ENCODE assay signal across 11 cellular contexts in the genomic region with DNA sequence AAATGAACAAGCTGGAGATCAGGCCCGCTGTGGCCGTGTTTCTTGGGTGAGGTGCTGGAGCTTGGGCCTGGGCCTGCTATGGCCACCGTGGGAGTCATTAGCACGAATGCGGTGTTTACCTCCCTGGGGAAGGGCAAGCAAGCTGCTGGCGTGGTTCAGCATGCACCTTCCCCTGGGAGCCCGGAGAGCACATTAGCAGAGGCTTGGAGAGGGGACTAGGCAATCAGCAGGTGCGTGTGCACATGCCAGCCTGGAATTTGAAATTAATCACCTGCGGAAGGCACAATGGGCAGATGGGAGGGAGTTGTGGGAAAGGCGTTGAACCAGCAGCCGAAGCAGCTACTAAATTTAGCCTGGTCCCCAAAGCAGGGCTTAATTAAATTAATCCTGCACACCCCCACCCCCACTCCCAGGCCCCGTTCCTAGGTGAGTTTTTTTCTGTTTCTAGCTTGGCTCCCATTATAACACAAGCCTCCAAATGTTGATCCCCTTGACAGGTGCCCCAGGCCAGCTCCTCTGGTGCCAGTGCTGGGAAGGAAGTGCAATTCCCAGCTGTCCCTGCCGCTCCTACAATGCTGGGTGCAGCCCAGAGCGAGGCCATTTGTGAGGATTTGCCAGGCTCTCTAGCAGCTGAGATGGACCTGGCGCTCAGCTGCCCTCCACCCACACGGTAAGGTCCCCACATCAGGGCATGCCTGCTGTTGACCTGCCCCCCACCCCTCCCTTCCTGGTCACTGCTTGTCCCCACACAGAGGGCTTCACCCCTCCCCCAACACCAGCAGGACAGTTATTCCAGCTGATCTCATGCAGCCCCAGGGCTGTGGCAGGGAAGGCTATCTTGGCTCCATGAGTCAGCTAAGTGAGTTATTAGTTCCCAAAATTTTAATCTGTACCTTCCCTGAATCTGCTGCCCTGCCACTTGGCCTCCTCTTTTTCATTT.
DNase-seq lines count a peak whose midpoint lies in the region; ATAC-seq and TF ChIP-seq lines count a peak whose summit lies in the region.
"Had no signal": no experiment of that assay in that cellular context is flagged by ENCODE, and none has a peak within 500 bp of the region (broad histone marks: within the 10 kb centered on the region; RNA-seq: fewer than 3 reads in every experiment).

No MANE protein-coding gene starts in this region.

- no peaks in the 10 kb centered on the region for H3K27me3 Mint-ChIP-seq in type B pancreatic cell
- peaks cover 11% of the 10 kb centered on the region for H3K27me3 Mint-ChIP-seq in T-helper 17 cell

- peak; percentile 50 for DNase-seq in activated effector memory CD4-positive, alpha-beta T cell treated with anti-CD3 and anti-CD28 coated beads, Interleukin-2, amount 50 U/mL, for 16 hours
- DNase-seq in activated effector memory CD4-positive, alpha-beta T cell treated with Interleukin-2 at 50 U/mL for 16 hours: no peak
- DNase-seq in NCI-H345 (lab: John Stamatoyannopoulos, UW): peak; percentile 97
- DNase-seq in ecto neural progenitor cell (ENCODE audit: low spot score): peak; percentile 48
- peak; percentile 60 for DNase-seq in type B pancreatic cell (ENCODE audit: extremely low spot score, unreplicated experiment)
- DNase-seq in hippocampal formation (lab: John Stamatoyannopoulos, UW): no peak
- DNase-seq in T-helper 17 cell: no peak
- no peak for DNase-seq in activated T-cell treated with anti-CD3 and anti-CD28 coated beads for 4 hours
- DNase-seq: activated naive CD4-positive, alpha-beta T cell treated with Interleukin-2 at 50 U/mL for 16 hours; effector CD8-positive, alpha-beta T cell; NCI-H446 had no signal

- H3K27ac Mint-ChIP-seq in type B pancreatic cell: peak overlapping the region; percentile 63
- H3K27ac Mint-ChIP-seq in T-helper 17 cell: no peak overlapping the region

- H3K9me3 ChIP-seq in T-helper 17 cell (ENCODE audit: control insufficient read depth, low read length, poor library complexity, severe bottlenecking): no peaks in the 10 kb centered on the region

- TF ChIP-seq CTCF in type B pancreatic cell (conservative IDR thresholded peaks at IDR 0.05): no peak

- no peak overlapping the region for H3K4me3 Mint-ChIP-seq in type B pancreatic cell
- H3K4me3 Mint-ChIP-seq in T-helper 17 cell: no peak overlapping the region

- H3K9me3 Mint-ChIP-seq in type B pancreatic cell: no peaks in the 10 kb centered on the region

- ATAC-seq in T-helper 17 cell: no peak

- H3K36me3 Mint-ChIP-seq in type B pancreatic cell (no peaks in the 10 kb centered on the region), T-helper 17 cell (ENCODE audit: low read depth) (no peaks in the 10 kb centered on the region)

- peaks cover 11% of the 10 kb centered on the region for H3K4me1 Mint-ChIP-seq in type B pancreatic cell (ENCODE audit: unreplicated experiment)
- no peaks in the 10 kb centered on the region for H3K4me1 Mint-ChIP-seq in T-helper 17 cell

Comparison
In these comparisons a context has a peak if more than half of its experiments do, and no peak if none do; other contexts are left out.
1. DNase-seq: peak in activated effector memory CD4-positive, alpha-beta T cell treated with anti-CD3 and anti-CD28 coated beads, Interleukin-2, amount 50 U/mL, for 16 hours (single experiment), NCI-H345 (single experiment), ecto neural progenitor cell (single experiment) and type B pancreatic cell (single experiment); none in activated effector memory CD4-positive, alpha-beta T cell treated with Interleukin-2 at 50 U/mL for 16 hours (single experiment), hippocampal formation (0 of 2), T-helper 17 cell (0 of 3) and activated T-cell treated with anti-CD3 and anti-CD28 coated beads for 4 hours (single experiment).